ENCODE assay signal across 24 cellular contexts in the genomic region with DNA sequence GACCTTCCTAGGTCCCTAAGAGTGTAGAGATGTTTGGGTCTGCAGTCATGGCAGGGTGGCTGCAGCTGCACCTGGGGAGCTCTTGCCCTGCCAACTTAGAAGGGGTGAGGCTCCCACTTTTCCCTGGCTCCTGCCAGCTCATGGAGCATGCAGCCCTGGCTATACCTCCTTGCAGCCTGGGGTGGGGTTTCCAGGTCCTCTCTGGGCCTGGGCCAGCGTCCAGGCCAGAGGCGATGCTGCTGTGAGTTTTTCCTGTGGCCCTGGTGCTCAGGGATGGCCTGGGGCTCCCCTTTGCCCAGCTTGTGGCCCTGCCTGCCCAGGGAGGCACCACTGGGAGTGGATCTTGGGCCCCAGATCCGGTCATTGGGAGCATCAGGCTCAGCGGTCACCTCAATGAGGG.
"Had no signal": no experiment of that assay in that cellular context is flagged by ENCODE, and none has a peak within 500 bp of the region (broad histone marks: within the 10 kb centered on the region; RNA-seq: fewer than 3 reads in every experiment).

No MANE protein-coding gene starts in this region.

- ATAC-seq: effector memory CD8-positive, alpha-beta T cell; esophagus mucosa; foreskin keratinocyte; gastroesophageal sphincter; heart left ventricle; left cardiac atrium; left lung; left ventricle myocardium superior; lower lobe of right lung had no signal

- H3K9me3 ChIP-seq: colonic mucosa, lower lobe of right lung had no signal

- H3K27ac ChIP-seq: colonic mucosa, epithelial cell of prostate, foreskin keratinocyte, gastroesophageal sphincter, heart left ventricle, hepatocyte, left lung, lower lobe of right lung had no signal

- H3K27ac Mint-ChIP-seq: dendritic cell treated with granulocyte-macrophage colony-stimulating factor and Interleukin-4, amounts not matched to agents 40 ng/mL and 50 ng/mL, for 4 days; endodermal cell; immature natural killer cell had no signal

- H3K4me2 ChIP-seq: hepatocyte had no signal

- H3K4me1 ChIP-seq: colonic mucosa, gastroesophageal sphincter, left lung, lower lobe of right lung had no signal

- H3K27me3 Mint-ChIP-seq: effector memory CD8-positive, alpha-beta T cell had no signal

- DNase-seq: colonic mucosa; cortex of kidney; effector CD8-positive, alpha-beta T cell; effector memory CD8-positive, alpha-beta T cell; endodermal cell; erythroblast; foreskin keratinocyte; heart left ventricle; hypothalamus; immature natural killer cell; islet precursor cell; left cardiac atrium; left lung; left ventricle myocardium superior; lower lobe of right lung; mesendoderm; midbrain had no signal

- FAIRE-seq: endometrium, frontal cortex had no signal

- H3K4me3 Mint-ChIP-seq: dendritic cell treated with granulocyte-macrophage colony-stimulating factor and Interleukin-4, amounts not matched to agents 40 ng/mL and 50 ng/mL, for 4 days; effector memory CD8-positive, alpha-beta T cell; endodermal cell; immature natural killer cell had no signal

- H3K9me3 Mint-ChIP-seq: effector memory CD8-positive, alpha-beta T cell had no signal

- H3K36me3 ChIP-seq: colonic mucosa, gastroesophageal sphincter, heart left ventricle, left lung, lower lobe of right lung had no signal

- H2AFZ ChIP-seq: hepatocyte had no signal

- H3K4me3 ChIP-seq: colonic mucosa, gastroesophageal sphincter, heart left ventricle, hepatocyte, left lung, lower lobe of right lung had no signal

- H3K27me3 ChIP-seq: colonic mucosa, foreskin keratinocyte, gastroesophageal sphincter, heart left ventricle, hepatocyte, left lung had no signal
